Comparison of ENCODE assay signal across 25 cellular contexts in genomic region chr1:176009951-176010350, GRCh38.
"Had no signal": no experiment of that assay in that cellular context is flagged by ENCODE, and none has a peak within 500 bp of the region (broad histone marks: within the 10 kb centered on the region; RNA-seq: fewer than 3 reads in every experiment).

No MANE protein-coding gene starts in this region.

- H3K27ac Mint-ChIP-seq: immature natural killer cell, mesothelial cell of epicardium had no signal

- H3K27me3 Mint-ChIP-seq: naive B cell had no signal

- H3K4me1 Mint-ChIP-seq: immature natural killer cell, mesothelial cell of epicardium had no signal

- H3K9me3 ChIP-seq: esophagus muscularis mucosa, gastroesophageal sphincter, heart left ventricle, lower lobe of right lung, mucosa of descending colon had no signal

- FAIRE-seq: endothelial cell of umbilical vein, frontal cortex, kidney had no signal

- H3K4me3 Mint-ChIP-seq: immature natural killer cell, mesothelial cell of epicardium, naive B cell had no signal

- H3K4me3 ChIP-seq: coronary artery, dorsolateral prefrontal cortex, esophagus muscularis mucosa, gastroesophageal sphincter, heart left ventricle, hepatocyte, lower lobe of right lung, mucosa of descending colon had no signal

- H3K27me3 ChIP-seq: dorsolateral prefrontal cortex, esophagus muscularis mucosa, foreskin keratinocyte, gastroesophageal sphincter, heart left ventricle, hepatocyte had no signal

- H3K27ac ChIP-seq: coronary artery, dorsolateral prefrontal cortex, esophagus muscularis mucosa, foreskin keratinocyte, gastroesophageal sphincter, heart left ventricle, hepatocyte, lower lobe of right lung had no signal

- DNase-seq: dermis blood vessel endothelial cell; dorsolateral prefrontal cortex; effector CD4-positive, alpha-beta T cell; effector memory CD4-positive, alpha-beta T cell; foreskin keratinocyte; heart left ventricle; hypothalamus; immature natural killer cell; islet precursor cell; kidney; kidney glomerular epithelial cell; left colon; left ventricle myocardium superior; lower lobe of right lung; mesenchymal stem cell; mucosa of descending colon; naive B cell had no signal

- H3K4me1 ChIP-seq: esophagus muscularis mucosa, foreskin keratinocyte, gastroesophageal sphincter, heart left ventricle, lower lobe of right lung had no signal

- ATAC-seq: foreskin keratinocyte, gastroesophageal sphincter, heart left ventricle, left colon, left lobe of liver, left ventricle myocardium superior, lower lobe of right lung, mucosa of descending colon had no signal
